In genomic region chr20:63097336-63097831, GRCh38 we compare ENCODE assay signal across 19 cellular contexts.
A peak's percentile ranks its signal among the peaks of the same experiment; 100 is the strongest.
DNase-seq lines count a peak whose midpoint lies in the region; ATAC-seq and TF ChIP-seq lines count a peak whose summit lies in the region.
"Had no signal": no experiment of that assay in that cellular context is flagged by ENCODE, and none has a peak within 500 bp of the region (broad histone marks: within the 10 kb centered on the region; RNA-seq: fewer than 3 reads in every experiment).

No MANE protein-coding gene starts in this region.

- H3K27me3 ChIP-seq in Peyer's patch (no peaks in the 10 kb centered on the region), right cardiac atrium (ENCODE audit: control insufficient read depth, insufficient read depth) (no peaks in the 10 kb centered on the region)

- TF ChIP-seq POLR2A in Peyer's patch (IDR thresholded peaks at IDR 0.05), result no peak

- no peak overlapping the region for H3K4me3 ChIP-seq in Peyer's patch
- H3K4me3 ChIP-seq in right cardiac atrium (ENCODE audit: low read length), result no peak overlapping the region
- H3K4me3 ChIP-seq: A549, coronary artery, upper lobe of right lung had no signal

- H3K4me1 ChIP-seq in Peyer's patch (peaks cover 0 to 2% (median under 1%) of the 10 kb centered on the region in 4 donors), right cardiac atrium (ENCODE audit: control insufficient read depth, insufficient read depth, low read length) (no peaks in the 10 kb centered on the region)
- H3K4me1 ChIP-seq: A549, upper lobe of right lung had no signal

- no peak for TF ChIP-seq CTCF in Peyer's patch (IDR thresholded peaks at IDR 0.05)

- WGBS in right cardiac atrium, result 71% methylated on average over 21 of the region's 21 CpGs

- intact Hi-C loops in right cardiac atrium (cut with DNase I), result no loop called here
- intact Hi-C loops in sciatic nerve (cut with DNase I), result no loop called here

- H3K27ac ChIP-seq in Peyer's patch (no peak overlapping the region), right cardiac atrium (ENCODE audit: low read length) (no peak overlapping the region)
- H3K27ac ChIP-seq: A549, coronary artery, upper lobe of right lung had no signal

- no peaks in the 10 kb centered on the region for H3K9me3 ChIP-seq in Peyer's patch
- no peaks in the 10 kb centered on the region for H3K9me3 ChIP-seq in right cardiac atrium (ENCODE audit: control insufficient read depth, low read length)
- H3K9me3 ChIP-seq: A549, upper lobe of right lung had no signal

- no peaks in the 10 kb centered on the region for H3K36me3 ChIP-seq in Peyer's patch
- H3K36me3 ChIP-seq: upper lobe of right lung had no signal

- ATAC-seq in right cardiac atrium, result no peak
- no peak for ATAC-seq in sciatic nerve
- ATAC-seq: upper lobe of right lung had no signal

- peak; percentile 60 for DNase-seq in activated effector memory CD4-positive, alpha-beta T cell treated with anti-CD3 and anti-CD28 coated beads, Interleukin-2, amount 50 U/mL, for 16 hours
- DNase-seq in activated effector memory CD4-positive, alpha-beta T cell treated with Interleukin-2 at 50 U/mL for 16 hours, result no peak
- peak in 2 of 3 donors; percentile 27 to 34 for DNase-seq in Peyer's patch
- DNase-seq in right cardiac atrium, result peak in 2 of 3 donors; percentile 6 to 18
- DNase-seq in sciatic nerve (ENCODE audit: low spot score), result peak; percentile 30
- DNase-seq in OCI-M2 (lab: John Stamatoyannopoulos, UW; ENCODE audit: unreplicated experiment), result no peak
- DNase-seq in NCI-H1105 treated with DMSO at 0.1 percent for 48 hours (lab: John Stamatoyannopoulos, UW), result no peak
- DNase-seq in effector CD4-positive, alpha-beta T cell, result no peak
- DNase-seq: activated CD4-positive, alpha-beta T cell treated with anti-CD3 and anti-CD28 coated beads, Interleukin-2, amount 10 ng/mL, durations not matched to agents 24 days and 14 days; activated naive CD8-positive, alpha-beta T cell treated with anti-CD3 and anti-CD28 coated beads for 36 hours; C1 segment of cervical spinal cord; NCI-H1417; NCI-H526; retina; stimulated activated CD8-positive, alpha-beta memory T cell treated with anti-CD3 and anti-CD28 coated beads, Interleukin-4, amount 100 ng/mL, for 48 hours; SW 1271 had no signal

Comparison
In these comparisons a context has a peak if more than half of its experiments do, and no peak if none do; other contexts are left out.
1. DNase-seq: peak in activated effector memory CD4-positive, alpha-beta T cell treated with anti-CD3 and anti-CD28 coated beads, Interleukin-2, amount 50 U/mL, for 16 hours (single experiment), Peyer's patch (2 of 3), right cardiac atrium (2 of 3) and sciatic nerve (single experiment); none in activated effector memory CD4-positive, alpha-beta T cell treated with Interleukin-2 at 50 U/mL for 16 hours (single experiment), OCI-M2 (single experiment), NCI-H1105 treated with DMSO at 0.1 percent for 48 hours (single experiment) and effector CD4-positive, alpha-beta T cell (single experiment).